ENCODE assay signal across 26 cellular contexts in genomic region chr13:46265292-46265691, GRCh38.
"Had no signal": no experiment of that assay in that cellular context is flagged by ENCODE, and none has a peak within 500 bp of the region (broad histone marks: within the 10 kb centered on the region; RNA-seq: fewer than 3 reads in every experiment).

No MANE protein-coding gene starts in this region.

- H3K27ac Mint-ChIP-seq: activated CD4-positive, alpha-beta T cell treated with anti-CD3 and anti-CD28 coated beads, Interleukin-2, amount 10 ng/mL, durations not matched to agents 24 days and 14 days; activated CD8-positive, alpha-beta T cell treated with anti-CD3 and anti-CD28 coated beads for 36 hours; activated naive CD4-positive, alpha-beta T cell treated with anti-CD3 and anti-CD28 coated beads, Interleukin-2, amount 50 U/mL, for 72 hours; activated T-cell treated with anti-CD3 and anti-CD28 coated beads, Interleukin-2, amount 50 U/mL, for 72 hours; activated T-helper 17 cell treated with anti-CD3 and anti-CD28 coated beads, Interleukin-2, amount 50 U/mL, for 72 hours; brain had no signal

- H3K9me3 ChIP-seq: adrenal gland had no signal

- H3K36me3 Mint-ChIP-seq: activated naive CD4-positive, alpha-beta T cell treated with anti-CD3 and anti-CD28 coated beads, Interleukin-2, amount 50 U/mL, for 72 hours; brain had no signal

- H3K4me1 Mint-ChIP-seq: activated CD4-positive, alpha-beta T cell treated with anti-CD3 and anti-CD28 coated beads, Interleukin-2, amount 10 ng/mL, durations not matched to agents 24 days and 14 days; activated T-helper 17 cell treated with anti-CD3 and anti-CD28 coated beads, Interleukin-2, amount 50 U/mL, for 72 hours; brain had no signal

- H3K36me3 ChIP-seq: adrenal gland had no signal

- H3K4me3 Mint-ChIP-seq: activated CD4-positive, alpha-beta T cell treated with anti-CD3 and anti-CD28 coated beads, Interleukin-2, amount 10 ng/mL, durations not matched to agents 24 days and 14 days; activated CD8-positive, alpha-beta T cell treated with anti-CD3 and anti-CD28 coated beads for 36 hours; activated T-cell treated with anti-CD3 and anti-CD28 coated beads, Interleukin-2, amount 50 U/mL, for 72 hours; activated T-helper 17 cell treated with anti-CD3 and anti-CD28 coated beads, Interleukin-2, amount 50 U/mL, for 72 hours; brain had no signal

- H3K27me3 ChIP-seq: adrenal gland had no signal

- H3K27me3 Mint-ChIP-seq: activated T-helper 17 cell treated with anti-CD3 and anti-CD28 coated beads, Interleukin-2, amount 50 U/mL, for 72 hours had no signal

- H3K4me3 ChIP-seq: adrenal gland had no signal

- ATAC-seq: activated CD8-positive, alpha-beta T cell treated with anti-CD3 and anti-CD28 coated beads for 36 hours; activated naive CD4-positive, alpha-beta T cell treated with anti-CD3 and anti-CD28 coated beads, Interleukin-2, amount 50 U/mL, for 72 hours; activated T-cell treated with anti-CD3 and anti-CD28 coated beads, Interleukin-2, amount 50 U/mL, for 72 hours; activated T-helper 17 cell treated with anti-CD3 and anti-CD28 coated beads, Interleukin-2, amount 50 U/mL, for 72 hours had no signal

- H3K9me3 Mint-ChIP-seq: activated CD4-positive, alpha-beta T cell treated with anti-CD3 and anti-CD28 coated beads, Interleukin-2, amount 10 ng/mL, durations not matched to agents 24 days and 14 days; activated CD8-positive, alpha-beta T cell treated with anti-CD3 and anti-CD28 coated beads for 36 hours; activated naive CD4-positive, alpha-beta T cell treated with anti-CD3 and anti-CD28 coated beads, Interleukin-2, amount 50 U/mL, for 72 hours; activated T-cell treated with anti-CD3 and anti-CD28 coated beads, Interleukin-2, amount 50 U/mL, for 72 hours; activated T-helper 17 cell treated with anti-CD3 and anti-CD28 coated beads, Interleukin-2, amount 50 U/mL, for 72 hours; brain had no signal

- H3K4me1 ChIP-seq: adrenal gland had no signal

- DNase-seq: activated CD4-positive, alpha-beta T cell treated with anti-CD3 and anti-CD28 coated beads, Interleukin-2, amount 10 ng/mL, durations not matched to agents 24 days and 14 days; activated CD4-positive, alpha-beta T cell treated with anti-CD3 and anti-CD28 coated beads, Interleukin-2, amount 50 U/mL, for 4 hours; activated CD8-positive, alpha-beta T cell treated with anti-CD3 and anti-CD28 coated beads for 36 hours; activated effector memory CD4-positive, alpha-beta T cell treated with anti-CD3 and anti-CD28 coated beads, Interleukin-2, amount 50 U/mL, for 16 hours; activated naive CD4-positive, alpha-beta T cell treated with Interleukin-2 at 50 U/mL for 16 hours; activated T-cell treated with anti-CD3 and anti-CD28 coated beads, Interleukin-2, amount 50 U/mL, for 1 hour; activated T-cell treated with anti-CD3 and anti-CD28 coated beads, Interleukin-2, amount 50 U/mL, for 72 hours; adrenal gland; caudate nucleus; cerebellar nuclear complex; NCI-H1092 treated with DMSO at 0.1 percent for 48 hours; NCI-H1417; NCI-H146; NCI-H187; NCI-H2029 treated with DMSO at 0.1 percent for 48 hours; NCI-H2107; NCI-H2171; NCI-H510A; NCI-H526; NCI-H748 treated with DMSO at 0.1 percent for 48 hours; NK-92 treated with Interleukin-12 subunit alpha and Interleukin-12 subunit beta, amount 100 ng/mL, for 24 hours; Right ventricle myocardium superior; T1000 had no signal
